Comparison of ENCODE assay signal across 10 cellular contexts in the genomic region with DNA sequence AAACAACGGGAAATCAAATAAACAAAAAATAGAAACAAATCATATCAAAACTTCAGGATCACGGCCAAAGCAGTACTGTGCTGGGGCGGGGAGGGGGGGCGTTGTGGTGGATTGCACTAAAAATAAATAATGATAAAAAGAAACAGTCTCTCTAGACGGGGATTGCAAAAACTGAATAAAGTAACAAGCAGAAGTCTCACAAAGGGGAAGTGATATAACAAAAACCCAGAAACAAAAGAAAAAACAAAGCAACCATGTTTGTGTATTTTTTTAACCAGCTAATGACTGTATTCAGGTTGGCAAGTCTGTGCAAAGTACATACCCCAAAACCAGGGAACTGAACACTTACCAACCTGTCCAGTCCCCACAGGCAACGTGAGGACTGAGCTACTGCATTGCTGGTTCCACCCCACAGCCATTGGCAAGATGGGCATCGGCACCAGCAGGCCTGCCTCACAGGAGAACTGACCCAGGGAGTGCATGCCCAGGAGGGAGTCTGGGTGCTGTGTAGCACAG. TPM values are rescaled to one million over a fixed set of nuclear protein-coding genes. Genes with fewer than 3 reads are reported as not detected.
DNase-seq lines count a peak whose midpoint lies in the region; ATAC-seq and TF ChIP-seq lines count a peak whose summit lies in the region.
"Had no signal": no experiment of that assay in that cellular context is flagged by ENCODE, and none has a peak within 500 bp of the region (broad histone marks: within the 10 kb centered on the region; RNA-seq: fewer than 3 reads in every experiment).

No MANE protein-coding gene starts in this region.

- peak; percentile 30 for DNase-seq in UCSD-AML1 (lab: John Stamatoyannopoulos, UW; ENCODE audit: unreplicated experiment)
- DNase-seq in right cardiac atrium = no peak
- no peak for DNase-seq in SHP77 treated with DMSO at 0.1 percent for 48 hours (lab: John Stamatoyannopoulos, UW)
- DNase-seq in activated naive CD4-positive, alpha-beta T cell treated with anti-CD3 and anti-CD28 coated beads, Interleukin-2, amount 10 ng/mL, durations not matched to agents 7 days and 5 days = no peak
- DNase-seq in WERI-Rb-1 = no peak

- H3K27me3 ChIP-seq in right cardiac atrium (ENCODE audit: control insufficient read depth, insufficient read depth) (no peaks in the 10 kb centered on the region), WERI-Rb-1 (ENCODE audit: insufficient read depth, low read depth, severe bottlenecking) (no peaks in the 10 kb centered on the region)

- peaks cover 43% of the 10 kb centered on the region for H3K4me1 ChIP-seq in right cardiac atrium (ENCODE audit: control insufficient read depth, insufficient read depth, low read length)

- no peaks in the 10 kb centered on the region for H3K9me3 Mint-ChIP-seq in stimulated activated memory B cell treated with anti-CD40 and anti-IgM and Interleukin-4, amounts not matched to agents 10 μg/mL and 1 μg/mL and 100 μg/mL, for 72 hours
- no peaks in the 10 kb centered on the region for H3K9me3 Mint-ChIP-seq in activated naive CD4-positive, alpha-beta T cell treated with anti-CD3 and anti-CD28 coated beads, Interleukin-2, amount 10 ng/mL, durations not matched to agents 7 days and 5 days
- H3K9me3 Mint-ChIP-seq: GM23338 had no signal

- peak; percentile 47 for ATAC-seq in HG02759 (IDR thresholded peaks at IDR 0.05; ENCODE audit: unreplicated experiment)
- ATAC-seq in right cardiac atrium = no peak
- ATAC-seq in stimulated activated memory B cell treated with anti-CD40 and anti-IgM and Interleukin-4, amounts not matched to agents 10 μg/mL and 1 μg/mL and 100 μg/mL, for 72 hours = no peak
- no peak for ATAC-seq in GM18873 (IDR thresholded peaks at IDR 0.05; ENCODE audit: low FRiP score, unreplicated experiment)
- ATAC-seq: GM23338, Panc1 had no signal

- H3K27me3 Mint-ChIP-seq in stimulated activated memory B cell treated with anti-CD40 and anti-IgM and Interleukin-4, amounts not matched to agents 10 μg/mL and 1 μg/mL and 100 μg/mL, for 72 hours = no peaks in the 10 kb centered on the region
- H3K27me3 Mint-ChIP-seq in activated naive CD4-positive, alpha-beta T cell treated with anti-CD3 and anti-CD28 coated beads, Interleukin-2, amount 10 ng/mL, durations not matched to agents 7 days and 5 days = no peaks in the 10 kb centered on the region

- CTCF ChIA-PET in activated naive CD4-positive, alpha-beta T cell treated with anti-CD3 and anti-CD28 coated beads, Interleukin-2, amount 10 ng/mL, durations not matched to agents 7 days and 5 days (lab: Charles Lee) = no interaction called here

- H3K4me3 ChIP-seq in right cardiac atrium (ENCODE audit: low read length) (no peak overlapping the region), WERI-Rb-1 (ENCODE audit: low read depth, low read length) (no peak overlapping the region)
- H3K4me3 ChIP-seq: GM23338 had no signal

- H3K27ac Mint-ChIP-seq in stimulated activated memory B cell treated with anti-CD40 and anti-IgM and Interleukin-4, amounts not matched to agents 10 μg/mL and 1 μg/mL and 100 μg/mL, for 72 hours = peak overlapping the region; percentile 60
- H3K27ac Mint-ChIP-seq in activated naive CD4-positive, alpha-beta T cell treated with anti-CD3 and anti-CD28 coated beads, Interleukin-2, amount 10 ng/mL, durations not matched to agents 7 days and 5 days = no peak overlapping the region
- H3K27ac Mint-ChIP-seq: GM23338 had no signal

- H3K9me3 ChIP-seq in right cardiac atrium (ENCODE audit: control insufficient read depth, low read length) (no peaks in the 10 kb centered on the region), WERI-Rb-1 (ENCODE audit: severe bottlenecking) (no peaks in the 10 kb centered on the region)

- no peak for TF ChIP-seq CTCF in WERI-Rb-1 (IDR thresholded peaks at IDR 0.05; ENCODE audit: low read depth, low read length)

- 11% methylated on average over 7 of the region's 7 CpGs for WGBS in right cardiac atrium

- H3K36me3 ChIP-seq in WERI-Rb-1 = no peaks in the 10 kb centered on the region

- peaks cover 92% of the 10 kb centered on the region for H3K4me1 Mint-ChIP-seq in stimulated activated memory B cell treated with anti-CD40 and anti-IgM and Interleukin-4, amounts not matched to agents 10 μg/mL and 1 μg/mL and 100 μg/mL, for 72 hours
- peaks cover 42% of the 10 kb centered on the region for H3K4me1 Mint-ChIP-seq in activated naive CD4-positive, alpha-beta T cell treated with anti-CD3 and anti-CD28 coated beads, Interleukin-2, amount 10 ng/mL, durations not matched to agents 7 days and 5 days

- no peaks in the 10 kb centered on the region for H3K36me3 Mint-ChIP-seq in stimulated activated memory B cell treated with anti-CD40 and anti-IgM and Interleukin-4, amounts not matched to agents 10 μg/mL and 1 μg/mL and 100 μg/mL, for 72 hours
- H3K36me3 Mint-ChIP-seq in activated naive CD4-positive, alpha-beta T cell treated with anti-CD3 and anti-CD28 coated beads, Interleukin-2, amount 10 ng/mL, durations not matched to agents 7 days and 5 days = no peaks in the 10 kb centered on the region

- intact Hi-C loops in right cardiac atrium (cut with DNase I) = no loop called here

- H3K4me3 Mint-ChIP-seq in stimulated activated memory B cell treated with anti-CD40 and anti-IgM and Interleukin-4, amounts not matched to agents 10 μg/mL and 1 μg/mL and 100 μg/mL, for 72 hours = no peak overlapping the region
- H3K4me3 Mint-ChIP-seq in activated naive CD4-positive, alpha-beta T cell treated with anti-CD3 and anti-CD28 coated beads, Interleukin-2, amount 10 ng/mL, durations not matched to agents 7 days and 5 days = no peak overlapping the region
- H3K4me3 Mint-ChIP-seq: GM23338 had no signal

- H3K27ac ChIP-seq in right cardiac atrium (ENCODE audit: low read length) = peak overlapping the region; percentile 85
- H3K27ac ChIP-seq in WERI-Rb-1 = no peak overlapping the region

RNA-seq across cellular contexts. Expression of a gene that starts 24.1 kb away (rescaled TPM):
- 10 to 100 TPM; 29.5 to 36.0 (median 33.8) TPM for total RNA-seq in right cardiac atrium
- polyA plus RNA-seq in right cardiac atrium = 20.0 TPM
